Comparison of ENCODE assay signal across 8 cellular contexts in the genomic region with DNA sequence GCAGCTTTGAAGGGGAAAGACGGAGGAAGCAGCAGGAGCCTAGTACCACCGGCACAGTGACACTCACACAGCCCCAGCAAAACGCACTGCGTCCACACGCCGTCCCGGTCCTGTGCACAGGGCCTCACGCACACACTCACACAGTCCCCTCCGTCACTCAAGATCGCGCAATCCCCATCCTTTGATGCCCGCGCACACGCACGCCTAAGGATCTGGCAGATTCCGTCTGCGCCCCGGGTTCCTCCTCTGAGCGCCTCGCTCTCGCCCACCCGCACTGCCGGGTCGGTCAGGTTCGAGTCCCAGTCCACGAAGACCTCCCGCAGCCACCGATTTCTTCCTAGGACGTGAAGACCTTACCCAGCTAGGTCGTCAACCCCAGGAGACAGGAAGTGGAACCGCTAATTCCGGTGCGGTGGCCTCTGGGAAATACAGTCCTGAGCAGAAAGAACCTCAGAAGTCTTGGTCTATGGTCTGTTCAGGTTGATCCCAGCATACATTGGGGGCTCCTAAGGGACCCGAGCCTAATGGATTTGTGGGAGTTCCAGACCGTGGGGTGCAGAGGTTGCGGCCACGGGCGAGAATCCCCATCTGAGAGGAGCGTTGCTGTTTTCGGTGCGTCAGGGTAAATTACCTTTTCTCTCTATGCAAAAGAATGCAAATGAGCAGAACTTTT. TPM values are rescaled to one million over a fixed set of nuclear protein-coding genes. Genes with fewer than 3 reads are reported as not detected.
DNase-seq lines count a peak whose midpoint lies in the region; ATAC-seq and TF ChIP-seq lines count a peak whose summit lies in the region.

A gene (minus strand): TSS at position 400 of the 673 bp plus-strand sequence. CDS start 5,899 bp downstream, outside the sequence.

- DNase-seq in EL = peak; percentile 63
- DNase-seq in NCI-H1092 treated with DMSO at 0.1 percent for 48 hours (lab: John Stamatoyannopoulos, UW) = peak; percentile 45
- DNase-seq in T-cell = peak; percentile 32 to 80 (median 60)
- peak; percentile 82 for DNase-seq in adipocyte (ENCODE audit: low read depth)
- peak; percentile 63 for DNase-seq in left ventricle myocardium superior
- DNase-seq in progenitor cell of endocrine pancreas (ENCODE audit: low spot score, unreplicated experiment) = peak; percentile 21
- DNase-seq in upper lobe of right lung = peak; percentile 82

- no peaks in the 10 kb centered on the region for H3K27me3 ChIP-seq in adipocyte (replicated peaks; ENCODE audit: control insufficient read depth, insufficient read depth, low read length)
- H3K27me3 ChIP-seq in upper lobe of right lung = no peaks in the 10 kb centered on the region

- H3K4me3 ChIP-seq in HEK293 (ENCODE audit: low read depth, low read length) = peak within 1 kb of the TSS; percentile 64
- H3K4me3 ChIP-seq in adipocyte (ENCODE audit: low read length) = peak within 1 kb of the TSS; percentile 94
- peak within 1 kb of the TSS; percentile 61 for H3K4me3 ChIP-seq in upper lobe of right lung

- H3K27ac Mint-ChIP-seq in T-cell (peak within 1 kb of the TSS; percentile 96 to 98), progenitor cell of endocrine pancreas (peak within 1 kb of the TSS; percentile 96)

- H3K4me1 ChIP-seq in HEK293 (ENCODE audit: control insufficient read depth, insufficient read depth, low read length) (peaks cover 16% of the 10 kb centered on the region; the same call in 1 of the 2 replicates), adipocyte (ENCODE audit: control insufficient read depth, insufficient read depth, low read length) (peaks cover 10% of the 10 kb centered on the region), upper lobe of right lung (no peaks in the 10 kb centered on the region)

- POLR2A ChIA-PET in HEK293 (lab: Yijun Ruan, JAX) (interaction anchor here (1.0 to 2.3 kb wide), 6 partner anchors 10 to 149 kb away, joined by 3 to 11 read pairs (median 6); a partner anchor contains a TSS), T-cell (lab: Charles Lee) (interaction anchor here (0.7 to 1.1 kb wide), 3 partner anchors 10 to 188 kb away, joined by 3 to 9 read pairs (median 4); no protein-coding TSS in a partner anchor)

- H3K36me3 Mint-ChIP-seq in T-cell = peaks cover 32% of the 10 kb centered on the region
- peaks cover 37% of the 10 kb centered on the region for H3K36me3 Mint-ChIP-seq in progenitor cell of endocrine pancreas (ENCODE audit: insufficient read depth)

- H3K9me3 Mint-ChIP-seq in T-cell (peaks cover 14 to 28% (median 15%) of the 10 kb centered on the region in 3 donors), progenitor cell of endocrine pancreas (ENCODE audit: low read depth) (peaks cover 51% of the 10 kb centered on the region)

- H3K36me3 ChIP-seq in HEK293 (ENCODE audit: control insufficient read depth in 2 of 2, insufficient read depth in 1 of 2, low read length in 2 of 2) = peaks cover 0 to 36% of the 10 kb centered on the region in 2 experiments; a peak in 2 of 3 replicates
- no peaks in the 10 kb centered on the region for H3K36me3 ChIP-seq in adipocyte (ENCODE audit: control insufficient read depth, insufficient read depth, low read length, severe bottlenecking)
- no peaks in the 10 kb centered on the region for H3K36me3 ChIP-seq in upper lobe of right lung

- intact Hi-C loops in left ventricle myocardium superior (cut with micrococcal nuclease) (no loop called here), upper lobe of right lung (cut with DNase I) (no loop called here)

- peak within 1 kb of the TSS; percentile 68; the same call in 1 of the 2 replicates for H3K27ac ChIP-seq in HEK293 (ENCODE audit: extremely low read depth, low read depth, low read length)
- H3K27ac ChIP-seq in upper lobe of right lung = peak within 1 kb of the TSS; percentile 44

- peak within 1 kb of the TSS; percentile 88 for H3K9ac ChIP-seq in adipocyte (ENCODE audit: low read length)

- H3K27me3 Mint-ChIP-seq in T-cell (peaks cover 2 to 6% of the 10 kb centered on the region in 2 donors), progenitor cell of endocrine pancreas (no peaks in the 10 kb centered on the region)

- H3K9me3 ChIP-seq in HEK293 (ENCODE audit: control insufficient read depth, insufficient read depth, low read depth, low read length) = peaks cover 34% of the 10 kb centered on the region
- H3K9me3 ChIP-seq in adipocyte (ENCODE audit: control insufficient read depth, low read length) = peaks cover 12% of the 10 kb centered on the region
- peaks cover 14% of the 10 kb centered on the region for H3K9me3 ChIP-seq in upper lobe of right lung

- TF ChIP-seq CTCF in HEK293 (tag by site-specific recombination; IDR thresholded peaks at IDR 0.05) (no peak), progenitor cell of endocrine pancreas (IDR thresholded peaks at IDR 0.05; ENCODE audit: unreplicated experiment) (no peak), upper lobe of right lung (IDR thresholded peaks at IDR 0.05) (no peak)

- H3K4me1 Mint-ChIP-seq in T-cell (peaks cover 49 to 56% (median 55%) of the 10 kb centered on the region in 3 donors), progenitor cell of endocrine pancreas (ENCODE audit: low read depth) (peaks cover 14% of the 10 kb centered on the region)

- CTCF ChIA-PET in HEK293 (lab: Yijun Ruan, JAX) (interaction anchor here (0.6 to 2.3 kb wide), 5 partner anchors 10 to 578 kb away, joined by 3 to 9 read pairs (median 5); no protein-coding TSS in a partner anchor), T-cell (lab: Charles Lee) (interaction anchor here (0.5 to 1.8 kb wide), 2 partner anchors 86 to 289 kb away, joined by 3 to 9 read pairs; a partner anchor contains a TSS)

- ATAC-seq in T-cell (replicated peaks in 1 of 4) (peak; percentile 95 to 97 (median 96)), left ventricle myocardium superior (peak; percentile 98), upper lobe of right lung (peak; percentile 98)

- peak within 1 kb of the TSS; percentile 97 to 100 (median 100) for H3K4me3 Mint-ChIP-seq in T-cell
- H3K4me3 Mint-ChIP-seq in progenitor cell of endocrine pancreas (ENCODE audit: low read depth) = peak within 1 kb of the TSS; percentile 99

TF ChIP-seq in HEK293, 187 proteins besides CTCF, POLR2A, EP300 and RAD21 (continues in another document):
- TF ChIP-seq ZNF560 (tag by site-specific recombination; IDR thresholded peaks at IDR 0.05; ENCODE audit: borderline replicate concordance) = no peak
- TF ChIP-seq, protein P1, sequence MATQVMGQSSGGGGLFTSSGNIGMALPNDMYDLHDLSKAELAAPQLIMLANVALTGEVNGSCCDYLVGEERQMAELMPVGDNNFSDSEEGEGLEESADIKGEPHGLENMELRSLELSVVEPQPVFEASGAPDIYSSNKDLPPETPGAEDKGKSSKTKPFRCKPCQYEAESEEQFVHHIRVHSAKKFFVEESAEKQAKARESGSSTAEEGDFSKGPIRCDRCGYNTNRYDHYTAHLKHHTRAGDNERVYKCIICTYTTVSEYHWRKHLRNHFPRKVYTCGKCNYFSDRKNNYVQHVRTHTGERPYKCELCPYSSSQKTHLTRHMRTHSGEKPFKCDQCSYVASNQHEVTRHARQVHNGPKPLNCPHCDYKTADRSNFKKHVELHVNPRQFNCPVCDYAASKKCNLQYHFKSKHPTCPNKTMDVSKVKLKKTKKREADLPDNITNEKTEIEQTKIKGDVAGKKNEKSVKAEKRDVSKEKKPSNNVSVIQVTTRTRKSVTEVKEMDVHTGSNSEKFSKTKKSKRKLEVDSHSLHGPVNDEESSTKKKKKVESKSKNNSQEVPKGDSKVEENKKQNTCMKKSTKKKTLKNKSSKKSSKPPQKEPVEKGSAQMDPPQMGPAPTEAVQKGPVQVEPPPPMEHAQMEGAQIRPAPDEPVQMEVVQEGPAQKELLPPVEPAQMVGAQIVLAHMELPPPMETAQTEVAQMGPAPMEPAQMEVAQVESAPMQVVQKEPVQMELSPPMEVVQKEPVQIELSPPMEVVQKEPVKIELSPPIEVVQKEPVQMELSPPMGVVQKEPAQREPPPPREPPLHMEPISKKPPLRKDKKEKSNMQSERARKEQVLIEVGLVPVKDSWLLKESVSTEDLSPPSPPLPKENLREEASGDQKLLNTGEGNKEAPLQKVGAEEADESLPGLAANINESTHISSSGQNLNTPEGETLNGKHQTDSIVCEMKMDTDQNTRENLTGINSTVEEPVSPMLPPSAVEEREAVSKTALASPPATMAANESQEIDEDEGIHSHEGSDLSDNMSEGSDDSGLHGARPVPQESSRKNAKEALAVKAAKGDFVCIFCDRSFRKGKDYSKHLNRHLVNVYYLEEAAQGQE (tag by site-specific recombination; IDR thresholded peaks at IDR 0.05) = peak; percentile 32; the same call in 1 of the 2 replicates
- TF ChIP-seq, protein P2, sequence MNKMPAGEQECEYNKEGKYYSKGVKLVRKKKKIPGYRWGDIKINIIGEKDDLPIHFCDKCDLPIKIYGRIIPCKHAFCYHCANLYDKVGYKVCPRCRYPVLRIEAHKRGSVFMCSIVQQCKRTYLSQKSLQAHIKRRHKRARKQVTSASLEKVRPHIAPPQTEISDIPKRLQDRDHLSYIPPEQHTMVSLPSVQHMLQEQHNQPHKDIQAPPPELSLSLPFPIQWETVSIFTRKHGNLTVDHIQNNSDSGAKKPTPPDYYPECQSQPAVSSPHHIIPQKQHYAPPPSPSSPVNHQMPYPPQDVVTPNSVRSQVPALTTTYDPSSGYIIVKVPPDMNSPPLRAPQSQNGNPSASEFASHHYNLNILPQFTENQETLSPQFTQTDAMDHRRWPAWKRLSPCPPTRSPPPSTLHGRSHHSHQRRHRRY (tag by site-specific recombination; IDR thresholded peaks at IDR 0.05) = no peak
- TF ChIP-seq, protein P3, sequence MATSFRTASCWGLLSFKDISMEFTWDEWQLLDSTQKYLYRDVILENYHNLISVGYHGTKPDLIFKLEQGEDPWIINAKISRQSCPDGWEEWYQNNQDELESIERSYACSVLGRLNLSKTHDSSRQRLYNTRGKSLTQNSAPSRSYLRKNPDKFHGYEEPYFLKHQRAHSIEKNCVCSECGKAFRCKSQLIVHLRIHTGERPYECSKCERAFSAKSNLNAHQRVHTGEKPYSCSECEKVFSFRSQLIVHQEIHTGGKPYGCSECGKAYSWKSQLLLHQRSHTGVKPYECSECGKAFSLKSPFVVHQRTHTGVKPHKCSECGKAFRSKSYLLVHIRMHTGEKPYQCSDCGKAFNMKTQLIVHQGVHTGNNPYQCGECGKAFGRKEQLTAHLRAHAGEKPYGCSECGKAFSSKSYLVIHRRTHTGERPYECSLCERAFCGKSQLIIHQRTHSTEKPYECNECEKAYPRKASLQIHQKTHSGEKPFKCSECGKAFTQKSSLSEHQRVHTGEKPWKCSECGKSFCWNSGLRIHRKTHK (tag by site-specific recombination; IDR thresholded peaks at IDR 0.05) = no peak

RNA-seq across cellular contexts. Expression of the gene that starts here (rescaled TPM):
- total RNA-seq in T-cell (10 to 100 TPM; 18.0 to 55.2 (median 49.0) TPM), left ventricle myocardium superior (29.4 TPM), progenitor cell of endocrine pancreas (40.6 and 45.9 TPM in 2 replicates), upper lobe of right lung (27.5 TPM)

Comparison
In these comparisons a context has a peak if more than half of its experiments do, and no peak if none do; other contexts are left out.
1. Peak in every context shown above with its lines: DNase-seq, ATAC-seq, H3K4me3 ChIP-seq and H3K27ac ChIP-seq.
2. DNase-seq: peak in every context shown above with its lines; median percentile 82 in adipocyte; 82 in upper lobe of right lung; 63 in EL; 63 in left ventricle myocardium superior; 60 in T-cell; 45 in NCI-H1092 treated with DMSO at 0.1 percent for 48 hours; 21 in progenitor cell of endocrine pancreas.